ENCODE assay signal across 1 cellular context in genomic region chr3:72579191-72579580, GRCh38.
TF ChIP-seq lines count a peak whose summit lies in the region.

No MANE protein-coding gene starts in this region.

TF ChIP-seq in HepG2, 621 proteins besides CTCF, POLR2A, EP300 and RAD21 (continued from another document):
- TF ChIP-seq ZNF773 (CRISPR knock-in tag; IDR thresholded peaks at IDR 0.05; ENCODE audit: borderline replicate concordance) (no peak), FIP1L1 (IDR thresholded peaks at IDR 0.05; ENCODE audit: borderline replicate concordance, insufficient read depth, low read depth, low read length) (no peak), ZMYM3 (CRISPR knock-in tag; IDR thresholded peaks at IDR 0.05) (no peak)
